Comparison of ENCODE assay signal across 8 cellular contexts in the genomic region with DNA sequence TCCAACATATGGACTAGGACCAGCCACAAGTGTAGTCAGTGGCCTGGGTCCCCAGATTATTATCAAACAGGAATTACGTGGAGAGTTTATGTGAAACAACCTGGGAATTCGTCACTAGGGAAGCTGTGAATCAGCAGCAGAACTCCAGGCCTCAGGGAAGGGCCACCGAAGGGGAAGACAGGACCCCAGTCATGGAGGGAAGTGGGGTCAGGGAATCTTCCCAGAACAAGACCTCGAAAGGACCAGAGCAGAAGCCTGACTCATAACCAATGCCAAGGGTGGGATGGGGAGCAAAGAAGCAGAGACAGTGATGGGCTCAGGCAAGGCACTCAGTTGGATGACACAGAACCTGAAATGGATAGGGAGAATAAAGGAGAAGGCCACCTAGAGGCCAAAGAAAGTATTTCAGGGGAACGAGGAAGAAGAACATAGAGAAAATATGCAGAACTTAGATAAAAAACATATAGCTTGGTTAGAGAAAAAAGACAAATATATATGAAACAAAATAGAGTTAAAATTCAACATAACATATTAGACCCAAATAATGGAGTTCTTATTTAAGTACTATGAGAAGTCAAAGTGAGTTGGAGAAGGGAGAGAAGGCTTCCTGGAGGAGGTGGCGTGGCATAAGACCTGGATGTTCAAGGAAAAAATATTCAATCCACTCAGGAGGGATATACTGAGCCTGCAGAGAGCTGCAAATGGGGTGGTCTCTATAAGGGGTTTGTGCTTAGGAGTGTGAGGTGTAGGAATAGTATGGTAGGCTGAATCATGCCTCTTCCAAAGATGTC.
DNase-seq lines count a peak whose midpoint lies in the region; ATAC-seq and TF ChIP-seq lines count a peak whose summit lies in the region.

No MANE protein-coding gene starts in this region.

- no peak overlapping the region for H3K27ac Mint-ChIP-seq in activated CD8-positive, alpha-beta T cell treated with anti-CD3 and anti-CD28 coated beads, Interleukin-2, amount 10 ng/mL, durations not matched to agents 7 days and 5 days
- H3K27ac Mint-ChIP-seq in neural crest cell (ENCODE audit: unreplicated experiment): no peak overlapping the region

- peaks cover 21% of the 10 kb centered on the region for H3K27me3 Mint-ChIP-seq in activated CD8-positive, alpha-beta T cell treated with anti-CD3 and anti-CD28 coated beads, Interleukin-2, amount 10 ng/mL, durations not matched to agents 7 days and 5 days (ENCODE audit: low read depth)
- H3K27me3 Mint-ChIP-seq in neural crest cell (ENCODE audit: low read depth): peaks cover 2% of the 10 kb centered on the region

- no peaks in the 10 kb centered on the region for H3K36me3 Mint-ChIP-seq in activated CD8-positive, alpha-beta T cell treated with anti-CD3 and anti-CD28 coated beads, Interleukin-2, amount 10 ng/mL, durations not matched to agents 7 days and 5 days (ENCODE audit: low read depth)
- H3K36me3 Mint-ChIP-seq in neural crest cell (ENCODE audit: low read depth): no peaks in the 10 kb centered on the region

- POLR2A ChIA-PET in activated CD8-positive, alpha-beta T cell treated with anti-CD3 and anti-CD28 coated beads, Interleukin-2, amount 10 ng/mL, durations not matched to agents 7 days and 5 days (lab: Charles Lee): no interaction called here

- TF ChIP-seq CTCF in neural crest cell (conservative IDR thresholded peaks at IDR 0.05): peak; percentile 55

- no peaks in the 10 kb centered on the region for H3K4me1 Mint-ChIP-seq in activated CD8-positive, alpha-beta T cell treated with anti-CD3 and anti-CD28 coated beads, Interleukin-2, amount 10 ng/mL, durations not matched to agents 7 days and 5 days (ENCODE audit: low read depth)
- peaks cover 5% of the 10 kb centered on the region for H3K4me1 Mint-ChIP-seq in neural crest cell

- no peak overlapping the region for H3K4me3 Mint-ChIP-seq in activated CD8-positive, alpha-beta T cell treated with anti-CD3 and anti-CD28 coated beads, Interleukin-2, amount 10 ng/mL, durations not matched to agents 7 days and 5 days
- H3K4me3 Mint-ChIP-seq in neural crest cell: no peak overlapping the region

- peak; percentile 28 for DNase-seq in NOMO-1 treated with DMSO at 0.1 percent for 48 hours (lab: John Stamatoyannopoulos, UW; ENCODE audit: unreplicated experiment)
- DNase-seq in NOMO-1 treated with dmso at 0.1 percent for 144 hours (lab: John Stamatoyannopoulos, UW; ENCODE audit: unreplicated experiment): no peak
- DNase-seq in HT-29 (ENCODE audit: low spot score): peak; percentile 35
- peak; percentile 37 for DNase-seq in activated CD8-positive, alpha-beta T cell treated with anti-CD3 and anti-CD28 coated beads, Interleukin-2, amount 10 ng/mL, durations not matched to agents 7 days and 5 days
- no peak for DNase-seq in neural crest cell (ENCODE audit: low read depth, low spot score)
- DNase-seq in GF-D8 (lab: John Stamatoyannopoulos, UW): no peak
- DNase-seq in posterior cingulate gyrus: no peak
- DNase-seq in T-helper 9 cell: no peak

- no peak for ATAC-seq in activated CD8-positive, alpha-beta T cell treated with anti-CD3 and anti-CD28 coated beads, Interleukin-2, amount 10 ng/mL, durations not matched to agents 7 days and 5 days

- intact Hi-C loops in posterior cingulate gyrus (cut with DNase I): no loop called here

- H3K9me3 Mint-ChIP-seq in activated CD8-positive, alpha-beta T cell treated with anti-CD3 and anti-CD28 coated beads, Interleukin-2, amount 10 ng/mL, durations not matched to agents 7 days and 5 days (ENCODE audit: insufficient read depth): no peaks in the 10 kb centered on the region
- H3K9me3 Mint-ChIP-seq in neural crest cell: no peaks in the 10 kb centered on the region

- CTCF ChIA-PET in activated CD8-positive, alpha-beta T cell treated with anti-CD3 and anti-CD28 coated beads, Interleukin-2, amount 10 ng/mL, durations not matched to agents 7 days and 5 days (lab: Charles Lee): interaction anchor here (0.6 to 16.8 kb wide), 13 partner anchors 10 to 726 kb away, joined by 3 to 222 read pairs (median 3); no protein-coding TSS in a partner anchor

Comparison
In these comparisons a context has a peak if more than half of its experiments do, and no peak if none do; other contexts are left out.
1. DNase-seq: peak in NOMO-1 treated with DMSO at 0.1 percent for 48 hours (single experiment), HT-29 (single experiment) and activated CD8-positive, alpha-beta T cell treated with anti-CD3 and anti-CD28 coated beads, Interleukin-2, amount 10 ng/mL, durations not matched to agents 7 days and 5 days (single experiment); none in NOMO-1 treated with dmso at 0.1 percent for 144 hours (single experiment), neural crest cell (single experiment), GF-D8 (single experiment), posterior cingulate gyrus (0 of 10) and T-helper 9 cell (single experiment).